In the genomic region with DNA sequence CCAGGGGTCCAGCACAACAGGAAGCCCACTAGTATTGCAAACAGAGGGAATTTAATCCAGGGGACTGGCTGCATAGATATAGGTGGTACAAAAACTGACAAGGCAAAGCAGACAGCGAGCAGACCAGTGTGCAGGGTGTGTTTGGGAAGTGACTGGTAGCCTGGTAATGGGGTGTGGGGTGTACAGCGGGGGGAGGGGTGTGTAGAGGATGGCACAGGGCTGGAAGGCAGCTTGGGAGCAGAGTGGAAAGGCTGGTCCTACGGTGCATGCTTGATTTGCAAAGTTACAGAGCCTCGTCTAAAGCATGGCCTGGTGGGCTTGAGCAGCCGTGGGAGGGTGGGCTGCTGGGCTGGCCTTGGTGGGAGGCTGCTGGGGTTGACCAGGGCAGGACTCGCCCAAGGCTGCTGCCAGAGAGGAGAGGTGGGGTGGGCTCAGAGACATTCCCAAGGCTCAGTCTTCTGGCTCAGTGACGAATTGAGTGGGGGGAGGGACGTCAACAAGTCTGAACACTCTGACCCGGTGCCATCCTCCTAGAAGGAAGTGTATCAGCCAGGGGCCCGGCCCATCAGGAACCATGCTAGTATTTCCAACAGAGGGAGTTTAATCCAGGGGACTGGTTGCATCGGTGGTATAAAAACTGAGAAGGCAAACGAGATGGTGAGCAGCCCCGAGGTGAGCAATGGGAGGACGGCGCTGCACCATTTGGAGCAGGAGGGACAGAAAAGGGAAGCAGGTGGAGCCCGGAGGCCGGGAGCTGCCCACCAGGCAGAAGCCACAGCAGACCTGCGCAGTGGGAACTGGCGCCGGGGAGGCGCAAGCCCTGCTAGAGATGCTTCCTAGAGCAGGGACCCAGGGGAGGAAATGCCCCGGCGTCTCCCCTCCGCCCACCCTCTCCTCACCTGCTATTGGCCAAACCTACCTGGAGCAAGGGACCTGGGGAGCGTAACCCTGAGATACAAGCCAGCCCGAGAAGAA, we compare ENCODE assay signal across 2 cellular contexts.
A peak's percentile ranks its signal among the peaks of the same experiment; 100 is the strongest.
TF ChIP-seq lines count a peak whose summit lies in the region.

No MANE protein-coding gene starts in this region.

TF ChIP-seq in A549, 52 proteins besides CTCF, POLR2A, EP300 and RAD21:
- no peak for TF ChIP-seq SMC3 (IDR thresholded peaks at IDR 0.05)
- TF ChIP-seq FOSL2 (IDR thresholded peaks at IDR 0.05), result no peak
- no peak for TF ChIP-seq FOSL2 (CRISPR knock-in tag; IDR thresholded peaks at IDR 0.05)
- TF ChIP-seq, protein P1, sequence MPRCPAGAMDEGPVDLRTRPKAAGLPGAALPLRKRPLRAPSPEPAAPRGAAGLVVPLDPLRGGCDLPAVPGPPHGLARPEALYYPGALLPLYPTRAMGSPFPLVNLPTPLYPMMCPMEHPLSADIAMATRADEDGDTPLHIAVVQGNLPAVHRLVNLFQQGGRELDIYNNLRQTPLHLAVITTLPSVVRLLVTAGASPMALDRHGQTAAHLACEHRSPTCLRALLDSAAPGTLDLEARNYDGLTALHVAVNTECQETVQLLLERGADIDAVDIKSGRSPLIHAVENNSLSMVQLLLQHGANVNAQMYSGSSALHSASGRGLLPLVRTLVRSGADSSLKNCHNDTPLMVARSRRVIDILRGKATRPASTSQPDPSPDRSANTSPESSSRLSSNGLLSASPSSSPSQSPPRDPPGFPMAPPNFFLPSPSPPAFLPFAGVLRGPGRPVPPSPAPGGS (IDR thresholded peaks at IDR 0.05), result 0 out of 3 replicates have a peak, but pooled peaks have one; percentile 12
- TF ChIP-seq NFE2L2 (conservative IDR thresholded peaks at IDR 0.05; ENCODE audit: low read length), result no peak
- no peak for TF ChIP-seq CHD4 (IDR thresholded peaks at IDR 0.05; ENCODE audit: borderline replicate concordance)
- 0 out of 2 replicates have a peak, but pooled peaks have one; percentile 29 for TF ChIP-seq PHF8 (IDR thresholded peaks at IDR 0.05; ENCODE audit: borderline replicate concordance, low read depth)
- TF ChIP-seq ZFP36 (IDR thresholded peaks at IDR 0.05; ENCODE audit: borderline replicate concordance, partially characterized antibody), result no peak
- TF ChIP-seq, protein P2, sequence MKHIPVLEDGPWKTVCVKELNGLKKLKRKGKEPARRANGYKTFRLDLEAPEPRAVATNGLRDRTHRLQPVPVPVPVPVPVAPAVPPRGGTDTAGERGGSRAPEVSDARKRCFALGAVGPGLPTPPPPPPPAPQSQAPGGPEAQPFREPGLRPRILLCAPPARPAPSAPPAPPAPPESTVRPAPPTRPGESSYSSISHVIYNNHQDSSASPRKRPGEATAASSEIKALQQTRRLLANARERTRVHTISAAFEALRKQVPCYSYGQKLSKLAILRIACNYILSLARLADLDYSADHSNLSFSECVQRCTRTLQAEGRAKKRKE (CRISPR knock-in tag; IDR thresholded peaks at IDR 0.05; ENCODE audit: low read depth), result no peak
- no peak for TF ChIP-seq JUNB (IDR thresholded peaks at IDR 0.05)
- no peak for TF ChIP-seq RCOR1 (IDR thresholded peaks at IDR 0.05; ENCODE audit: low read depth, low read length)
- TF ChIP-seq, protein P3, sequence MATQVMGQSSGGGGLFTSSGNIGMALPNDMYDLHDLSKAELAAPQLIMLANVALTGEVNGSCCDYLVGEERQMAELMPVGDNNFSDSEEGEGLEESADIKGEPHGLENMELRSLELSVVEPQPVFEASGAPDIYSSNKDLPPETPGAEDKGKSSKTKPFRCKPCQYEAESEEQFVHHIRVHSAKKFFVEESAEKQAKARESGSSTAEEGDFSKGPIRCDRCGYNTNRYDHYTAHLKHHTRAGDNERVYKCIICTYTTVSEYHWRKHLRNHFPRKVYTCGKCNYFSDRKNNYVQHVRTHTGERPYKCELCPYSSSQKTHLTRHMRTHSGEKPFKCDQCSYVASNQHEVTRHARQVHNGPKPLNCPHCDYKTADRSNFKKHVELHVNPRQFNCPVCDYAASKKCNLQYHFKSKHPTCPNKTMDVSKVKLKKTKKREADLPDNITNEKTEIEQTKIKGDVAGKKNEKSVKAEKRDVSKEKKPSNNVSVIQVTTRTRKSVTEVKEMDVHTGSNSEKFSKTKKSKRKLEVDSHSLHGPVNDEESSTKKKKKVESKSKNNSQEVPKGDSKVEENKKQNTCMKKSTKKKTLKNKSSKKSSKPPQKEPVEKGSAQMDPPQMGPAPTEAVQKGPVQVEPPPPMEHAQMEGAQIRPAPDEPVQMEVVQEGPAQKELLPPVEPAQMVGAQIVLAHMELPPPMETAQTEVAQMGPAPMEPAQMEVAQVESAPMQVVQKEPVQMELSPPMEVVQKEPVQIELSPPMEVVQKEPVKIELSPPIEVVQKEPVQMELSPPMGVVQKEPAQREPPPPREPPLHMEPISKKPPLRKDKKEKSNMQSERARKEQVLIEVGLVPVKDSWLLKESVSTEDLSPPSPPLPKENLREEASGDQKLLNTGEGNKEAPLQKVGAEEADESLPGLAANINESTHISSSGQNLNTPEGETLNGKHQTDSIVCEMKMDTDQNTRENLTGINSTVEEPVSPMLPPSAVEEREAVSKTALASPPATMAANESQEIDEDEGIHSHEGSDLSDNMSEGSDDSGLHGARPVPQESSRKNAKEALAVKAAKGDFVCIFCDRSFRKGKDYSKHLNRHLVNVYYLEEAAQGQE (IDR thresholded peaks at IDR 0.05), result no peak; the same call in 1 of the 2 replicates
- peak in 1 of 2 experiments; percentile 13; a peak in 1 of 5 replicates for TF ChIP-seq JUN (IDR thresholded peaks at IDR 0.05)
- TF ChIP-seq SREBF2 (IDR thresholded peaks at IDR 0.05), result no peak
- peak; percentile 2 for TF ChIP-seq CHD2 (IDR thresholded peaks at IDR 0.05; ENCODE audit: low read length, partially characterized antibody)
- TF ChIP-seq MAFK (IDR thresholded peaks at IDR 0.05; ENCODE audit: partially characterized antibody), result no peak
- TF ChIP-seq, protein P4, sequence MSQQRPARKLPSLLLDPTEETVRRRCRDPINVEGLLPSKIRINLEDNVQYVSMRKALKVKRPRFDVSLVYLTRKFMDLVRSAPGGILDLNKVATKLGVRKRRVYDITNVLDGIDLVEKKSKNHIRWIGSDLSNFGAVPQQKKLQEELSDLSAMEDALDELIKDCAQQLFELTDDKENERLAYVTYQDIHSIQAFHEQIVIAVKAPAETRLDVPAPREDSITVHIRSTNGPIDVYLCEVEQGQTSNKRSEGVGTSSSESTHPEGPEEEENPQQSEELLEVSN (IDR thresholded peaks at IDR 0.05; ENCODE audit: borderline replicate concordance, low read depth), result no peak

TF ChIP-seq in HepG2, 621 proteins besides CTCF, POLR2A, EP300 and RAD21 (continues in another document):
- TF ChIP-seq, protein P5, sequence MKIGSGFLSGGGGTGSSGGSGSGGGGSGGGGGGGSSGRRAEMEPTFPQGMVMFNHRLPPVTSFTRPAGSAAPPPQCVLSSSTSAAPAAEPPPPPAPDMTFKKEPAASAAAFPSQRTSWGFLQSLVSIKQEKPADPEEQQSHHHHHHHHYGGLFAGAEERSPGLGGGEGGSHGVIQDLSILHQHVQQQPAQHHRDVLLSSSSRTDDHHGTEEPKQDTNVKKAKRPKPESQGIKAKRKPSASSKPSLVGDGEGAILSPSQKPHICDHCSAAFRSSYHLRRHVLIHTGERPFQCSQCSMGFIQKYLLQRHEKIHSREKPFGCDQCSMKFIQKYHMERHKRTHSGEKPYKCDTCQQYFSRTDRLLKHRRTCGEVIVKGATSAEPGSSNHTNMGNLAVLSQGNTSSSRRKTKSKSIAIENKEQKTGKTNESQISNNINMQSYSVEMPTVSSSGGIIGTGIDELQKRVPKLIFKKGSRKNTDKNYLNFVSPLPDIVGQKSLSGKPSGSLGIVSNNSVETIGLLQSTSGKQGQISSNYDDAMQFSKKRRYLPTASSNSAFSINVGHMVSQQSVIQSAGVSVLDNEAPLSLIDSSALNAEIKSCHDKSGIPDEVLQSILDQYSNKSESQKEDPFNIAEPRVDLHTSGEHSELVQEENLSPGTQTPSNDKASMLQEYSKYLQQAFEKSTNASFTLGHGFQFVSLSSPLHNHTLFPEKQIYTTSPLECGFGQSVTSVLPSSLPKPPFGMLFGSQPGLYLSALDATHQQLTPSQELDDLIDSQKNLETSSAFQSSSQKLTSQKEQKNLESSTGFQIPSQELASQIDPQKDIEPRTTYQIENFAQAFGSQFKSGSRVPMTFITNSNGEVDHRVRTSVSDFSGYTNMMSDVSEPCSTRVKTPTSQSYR (CRISPR knock-in tag; IDR thresholded peaks at IDR 0.05; ENCODE audit: borderline replicate concordance), result no peak
- TF ChIP-seq ZFX (CRISPR knock-in tag; IDR thresholded peaks at IDR 0.05; ENCODE audit: low read depth) (no peak), HOXD1 (CRISPR knock-in tag; IDR thresholded peaks at IDR 0.05) (no peak), ZNF124 (CRISPR knock-in tag; IDR thresholded peaks at IDR 0.05) (no peak), TOE1 (CRISPR knock-in tag; IDR thresholded peaks at IDR 0.05) (no peak), HCFC1 (IDR thresholded peaks at IDR 0.05; ENCODE audit: low read depth, low read length) (no peak), HMG20B (CRISPR knock-in tag; conservative IDR thresholded peaks at IDR 0.05) (no peak), KMT2A (CRISPR knock-in tag; IDR thresholded peaks at IDR 0.05) (no peak), ZNF180 (CRISPR knock-in tag; IDR thresholded peaks at IDR 0.05; ENCODE audit: borderline replicate concordance, low read depth) (no peak), ZNF883 (CRISPR knock-in tag; IDR thresholded peaks at IDR 0.05; ENCODE audit: not compliant biosample characterization) (no peak), TCF12 (IDR thresholded peaks at IDR 0.05) (no peak), TCF12 (CRISPR knock-in tag; IDR thresholded peaks at IDR 0.05) (no peak)
- TF ChIP-seq, protein P6, sequence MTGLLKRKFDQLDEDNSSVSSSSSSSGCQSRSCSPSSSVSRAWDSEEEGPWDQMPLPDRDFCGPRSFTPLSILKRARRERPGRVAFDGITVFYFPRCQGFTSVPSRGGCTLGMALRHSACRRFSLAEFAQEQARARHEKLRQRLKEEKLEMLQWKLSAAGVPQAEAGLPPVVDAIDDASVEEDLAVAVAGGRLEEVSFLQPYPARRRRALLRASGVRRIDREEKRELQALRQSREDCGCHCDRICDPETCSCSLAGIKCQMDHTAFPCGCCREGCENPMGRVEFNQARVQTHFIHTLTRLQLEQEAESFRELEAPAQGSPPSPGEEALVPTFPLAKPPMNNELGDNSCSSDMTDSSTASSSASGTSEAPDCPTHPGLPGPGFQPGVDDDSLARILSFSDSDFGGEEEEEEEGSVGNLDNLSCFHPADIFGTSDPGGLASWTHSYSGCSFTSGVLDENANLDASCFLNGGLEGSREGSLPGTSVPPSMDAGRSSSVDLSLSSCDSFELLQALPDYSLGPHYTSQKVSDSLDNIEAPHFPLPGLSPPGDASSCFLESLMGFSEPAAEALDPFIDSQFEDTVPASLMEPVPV (CRISPR knock-in tag; IDR thresholded peaks at IDR 0.05), result no peak
- TF ChIP-seq, protein P7, sequence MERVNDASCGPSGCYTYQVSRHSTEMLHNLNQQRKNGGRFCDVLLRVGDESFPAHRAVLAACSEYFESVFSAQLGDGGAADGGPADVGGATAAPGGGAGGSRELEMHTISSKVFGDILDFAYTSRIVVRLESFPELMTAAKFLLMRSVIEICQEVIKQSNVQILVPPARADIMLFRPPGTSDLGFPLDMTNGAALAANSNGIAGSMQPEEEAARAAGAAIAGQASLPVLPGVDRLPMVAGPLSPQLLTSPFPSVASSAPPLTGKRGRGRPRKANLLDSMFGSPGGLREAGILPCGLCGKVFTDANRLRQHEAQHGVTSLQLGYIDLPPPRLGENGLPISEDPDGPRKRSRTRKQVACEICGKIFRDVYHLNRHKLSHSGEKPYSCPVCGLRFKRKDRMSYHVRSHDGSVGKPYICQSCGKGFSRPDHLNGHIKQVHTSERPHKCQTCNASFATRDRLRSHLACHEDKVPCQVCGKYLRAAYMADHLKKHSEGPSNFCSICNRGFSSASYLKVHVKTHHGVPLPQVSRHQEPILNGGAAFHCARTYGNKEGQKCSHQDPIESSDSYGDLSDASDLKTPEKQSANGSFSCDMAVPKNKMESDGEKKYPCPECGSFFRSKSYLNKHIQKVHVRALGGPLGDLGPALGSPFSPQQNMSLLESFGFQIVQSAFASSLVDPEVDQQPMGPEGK (CRISPR knock-in tag; IDR thresholded peaks at IDR 0.05), result no peak
- TF ChIP-seq, protein P8, sequence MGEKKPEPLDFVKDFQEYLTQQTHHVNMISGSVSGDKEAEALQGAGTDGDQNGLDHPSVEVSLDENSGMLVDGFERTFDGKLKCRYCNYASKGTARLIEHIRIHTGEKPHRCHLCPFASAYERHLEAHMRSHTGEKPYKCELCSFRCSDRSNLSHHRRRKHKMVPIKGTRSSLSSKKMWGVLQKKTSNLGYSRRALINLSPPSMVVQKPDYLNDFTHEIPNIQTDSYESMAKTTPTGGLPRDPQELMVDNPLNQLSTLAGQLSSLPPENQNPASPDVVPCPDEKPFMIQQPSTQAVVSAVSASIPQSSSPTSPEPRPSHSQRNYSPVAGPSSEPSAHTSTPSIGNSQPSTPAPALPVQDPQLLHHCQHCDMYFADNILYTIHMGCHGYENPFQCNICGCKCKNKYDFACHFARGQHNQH (CRISPR knock-in tag; IDR thresholded peaks at IDR 0.05), result no peak
- TF ChIP-seq, protein P9, sequence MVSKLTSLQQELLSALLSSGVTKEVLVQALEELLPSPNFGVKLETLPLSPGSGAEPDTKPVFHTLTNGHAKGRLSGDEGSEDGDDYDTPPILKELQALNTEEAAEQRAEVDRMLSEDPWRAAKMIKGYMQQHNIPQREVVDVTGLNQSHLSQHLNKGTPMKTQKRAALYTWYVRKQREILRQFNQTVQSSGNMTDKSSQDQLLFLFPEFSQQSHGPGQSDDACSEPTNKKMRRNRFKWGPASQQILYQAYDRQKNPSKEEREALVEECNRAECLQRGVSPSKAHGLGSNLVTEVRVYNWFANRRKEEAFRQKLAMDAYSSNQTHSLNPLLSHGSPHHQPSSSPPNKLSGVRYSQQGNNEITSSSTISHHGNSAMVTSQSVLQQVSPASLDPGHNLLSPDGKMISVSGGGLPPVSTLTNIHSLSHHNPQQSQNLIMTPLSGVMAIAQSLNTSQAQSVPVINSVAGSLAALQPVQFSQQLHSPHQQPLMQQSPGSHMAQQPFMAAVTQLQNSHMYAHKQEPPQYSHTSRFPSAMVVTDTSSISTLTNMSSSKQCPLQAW (CRISPR knock-in tag; IDR thresholded peaks at IDR 0.05), result no peak
- TF ChIP-seq, protein P10, sequence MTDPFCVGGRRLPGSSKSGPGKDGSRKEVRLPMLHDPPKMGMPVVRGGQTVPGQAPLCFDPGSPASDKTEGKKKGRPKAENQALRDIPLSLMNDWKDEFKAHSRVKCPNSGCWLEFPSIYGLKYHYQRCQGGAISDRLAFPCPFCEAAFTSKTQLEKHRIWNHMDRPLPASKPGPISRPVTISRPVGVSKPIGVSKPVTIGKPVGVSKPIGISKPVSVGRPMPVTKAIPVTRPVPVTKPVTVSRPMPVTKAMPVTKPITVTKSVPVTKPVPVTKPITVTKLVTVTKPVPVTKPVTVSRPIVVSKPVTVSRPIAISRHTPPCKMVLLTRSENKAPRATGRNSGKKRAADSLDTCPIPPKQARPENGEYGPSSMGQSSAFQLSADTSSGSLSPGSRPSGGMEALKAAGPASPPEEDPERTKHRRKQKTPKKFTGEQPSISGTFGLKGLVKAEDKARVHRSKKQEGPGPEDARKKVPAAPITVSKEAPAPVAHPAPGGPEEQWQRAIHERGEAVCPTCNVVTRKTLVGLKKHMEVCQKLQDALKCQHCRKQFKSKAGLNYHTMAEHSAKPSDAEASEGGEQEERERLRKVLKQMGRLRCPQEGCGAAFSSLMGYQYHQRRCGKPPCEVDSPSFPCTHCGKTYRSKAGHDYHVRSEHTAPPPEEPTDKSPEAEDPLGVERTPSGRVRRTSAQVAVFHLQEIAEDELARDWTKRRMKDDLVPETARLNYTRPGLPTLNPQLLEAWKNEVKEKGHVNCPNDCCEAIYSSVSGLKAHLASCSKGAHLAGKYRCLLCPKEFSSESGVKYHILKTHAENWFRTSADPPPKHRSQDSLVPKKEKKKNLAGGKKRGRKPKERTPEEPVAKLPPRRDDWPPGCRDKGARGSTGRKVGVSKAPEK (CRISPR knock-in tag; IDR thresholded peaks at IDR 0.05; ENCODE audit: borderline replicate concordance), result no peak
- TF ChIP-seq, protein P11, sequence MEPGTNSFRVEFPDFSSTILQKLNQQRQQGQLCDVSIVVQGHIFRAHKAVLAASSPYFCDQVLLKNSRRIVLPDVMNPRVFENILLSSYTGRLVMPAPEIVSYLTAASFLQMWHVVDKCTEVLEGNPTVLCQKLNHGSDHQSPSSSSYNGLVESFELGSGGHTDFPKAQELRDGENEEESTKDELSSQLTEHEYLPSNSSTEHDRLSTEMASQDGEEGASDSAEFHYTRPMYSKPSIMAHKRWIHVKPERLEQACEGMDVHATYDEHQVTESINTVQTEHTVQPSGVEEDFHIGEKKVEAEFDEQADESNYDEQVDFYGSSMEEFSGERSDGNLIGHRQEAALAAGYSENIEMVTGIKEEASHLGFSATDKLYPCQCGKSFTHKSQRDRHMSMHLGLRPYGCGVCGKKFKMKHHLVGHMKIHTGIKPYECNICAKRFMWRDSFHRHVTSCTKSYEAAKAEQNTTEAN (CRISPR knock-in tag; conservative IDR thresholded peaks at IDR 0.05), result no peak
